In genomic region chr11:117917591-117917990, GRCh38 we compare ENCODE assay signal across 23 cellular contexts. TPM values are rescaled to one million over a fixed set of nuclear protein-coding genes. Genes with fewer than 3 reads are reported as not detected.
DNase-seq lines count a peak whose midpoint lies in the region; ATAC-seq and TF ChIP-seq lines count a peak whose summit lies in the region.
"Had no signal": no experiment of that assay in that cellular context is flagged by ENCODE, and none has a peak within 500 bp of the region (broad histone marks: within the 10 kb centered on the region; RNA-seq: fewer than 3 reads in every experiment).

No MANE protein-coding gene starts in this region.

- no peaks in the 10 kb centered on the region for H3K27me3 ChIP-seq in RWPE2 (ENCODE audit: insufficient read depth, poor library complexity, severe bottlenecking)
- peaks cover 0 to 40% (median 0%) of the 10 kb centered on the region in 3 experiments for H3K27me3 ChIP-seq in neuronal stem cell (ENCODE audit: control insufficient read depth in 3 of 3, insufficient read depth in 3 of 3, low read depth in 1 of 3, low read length in 3 of 3)
- H3K27me3 ChIP-seq in uterus = no peaks in the 10 kb centered on the region

- no peaks in the 10 kb centered on the region for H3K4me1 Mint-ChIP-seq in chondrocyte (ENCODE audit: low read depth)

- WGBS in neuronal stem cell (ENCODE audit: extremely low coverage in 2 of 2, insufficient read length in 2 of 2, insufficient replicate concordance in 1 of 2), 2 donors = no CpG with 5 or more reads among the region's 4 CpGs

- H2AK5ac ChIP-seq in neuronal stem cell (ENCODE audit: low read depth, low read length) = peak overlapping the region; percentile 66

- no peak overlapping the region for H2BK5ac ChIP-seq in neuronal stem cell (ENCODE audit: low read length)

- H2AFZ ChIP-seq in neuronal stem cell (ENCODE audit: low read length) = no peak overlapping the region

- no peak overlapping the region for H3K9ac ChIP-seq in neuronal stem cell (ENCODE audit: low read depth, low read length, poor library complexity)

- H3K4me3 ChIP-seq in RWPE2 (ENCODE audit: severe bottlenecking) = no peak overlapping the region
- H3K4me3 ChIP-seq in neuronal stem cell (ENCODE audit: low read length in 2 of 2) = no peak overlapping the region
- H3K4me3 ChIP-seq in uterus = no peak overlapping the region
- H3K4me3 ChIP-seq: A549, GM12878 had no signal

- no peak overlapping the region for H3K14ac ChIP-seq in neuronal stem cell (ENCODE audit: low read length)

- no peak overlapping the region for H4K91ac ChIP-seq in neuronal stem cell (ENCODE audit: low read depth, low read length, poor library complexity)

- H3K4me2 ChIP-seq in neuronal stem cell (ENCODE audit: insufficient read depth, low read length, poor library complexity, severe bottlenecking) = no peak overlapping the region
- H3K4me2 ChIP-seq: A549 had no signal

- DNase-seq in RWPE2 (ENCODE audit: low spot score) (peak; percentile 15), chondrocyte (ENCODE audit: low spot score) (peak; percentile 28), neuronal stem cell (ENCODE audit: low spot score) (no peak), uterus (peak; percentile 5 to 7), GOT3 (lab: John Stamatoyannopoulos, UW) (no peak), pons (ENCODE audit: low spot score) (no peak)
- no peak for DNase-seq in stimulated activated CD4-positive, alpha-beta T cell treated with anti-CD3 and anti-CD28 coated beads, Interleukin-4, amount 100 ng/mL, for 4 hours
- DNase-seq: C1 segment of cervical spinal cord; CD8-positive, alpha-beta T cell; NCI-H1048; NCI-H1417; NCI-H1694 treated with DMSO at 0.1 percent for 48 hours; NCI-H2081; NCI-H2227 treated with DMSO at 0.1 percent for 48 hours; NCI-H526 treated with DMSO at 0.1 percent for 48 hours; RPMI8226; SHP77 had no signal

- TF ChIP-seq CTCF in RWPE2 (IDR thresholded peaks at IDR 0.05; ENCODE audit: poor library complexity, severe bottlenecking) (no peak), chondrocyte (IDR thresholded peaks at IDR 0.05) (no peak), uterus (IDR thresholded peaks at IDR 0.05) (no peak)

- H3K4ac ChIP-seq in neuronal stem cell (ENCODE audit: low read length) = no peak overlapping the region

- H3K18ac ChIP-seq in neuronal stem cell (ENCODE audit: low read length) = no peak overlapping the region

- H3K9me3 ChIP-seq in RWPE2 (ENCODE audit: severe bottlenecking) (no peaks in the 10 kb centered on the region), neuronal stem cell (replicated peaks in 1 of 2; ENCODE audit: control insufficient read depth in 2 of 2, insufficient read depth in 1 of 2, low read depth in 1 of 2, low read length in 2 of 2) (peaks cover 0 to 2% of the 10 kb centered on the region in 2 donors), uterus (no peaks in the 10 kb centered on the region)
- H3K9me3 ChIP-seq: A549, Caco-2 had no signal

- H3K36me3 ChIP-seq in RWPE2 (ENCODE audit: low read depth) (no peaks in the 10 kb centered on the region), neuronal stem cell (replicated peaks in 1 of 2; ENCODE audit: control insufficient read depth in 2 of 2, insufficient read depth in 2 of 2, low read length in 2 of 2) (no peaks in the 10 kb centered on the region), uterus (no peaks in the 10 kb centered on the region)

- no peaks in the 10 kb centered on the region for H3K4me1 ChIP-seq in RWPE2 (ENCODE audit: insufficient read depth, poor library complexity, severe bottlenecking)
- H3K4me1 ChIP-seq in neuronal stem cell (ENCODE audit: control insufficient read depth in 2 of 2, insufficient read depth in 1 of 2, low read depth in 1 of 2, low read length in 2 of 2) = peaks cover 0 to 2% of the 10 kb centered on the region in 2 donors
- no peaks in the 10 kb centered on the region for H3K4me1 ChIP-seq in uterus
- H3K4me1 ChIP-seq: A549, Caco-2 had no signal

- no peaks in the 10 kb centered on the region for H3K79me1 ChIP-seq in neuronal stem cell (ENCODE audit: low read depth, low read length)

- no peak for TF ChIP-seq POLR2A in uterus (IDR thresholded peaks at IDR 0.05)

- no peak for ATAC-seq in RWPE2 (ENCODE audit: low read depth)
- ATAC-seq: A549; CD8-positive, alpha-beta T cell; GM12878; HCT116 had no signal

- H4K8ac ChIP-seq in neuronal stem cell (ENCODE audit: low read depth, low read length) = no peak overlapping the region

- peaks cover 30% of the 10 kb centered on the region for H3K27me3 Mint-ChIP-seq in chondrocyte (ENCODE audit: low read depth)

- intact Hi-C loops in uterus (cut with DNase I; ENCODE audit: low total_unique reads) = no loop called here

- no peak overlapping the region for H2BK15ac ChIP-seq in neuronal stem cell (ENCODE audit: low read length)

- no peak overlapping the region for H2BK12ac ChIP-seq in neuronal stem cell (ENCODE audit: low read length)

- no peak overlapping the region for H3K27ac Mint-ChIP-seq in chondrocyte (ENCODE audit: unreplicated experiment)
- H3K27ac Mint-ChIP-seq: CD8-positive, alpha-beta T cell had no signal

- no peak overlapping the region for H2BK120ac ChIP-seq in neuronal stem cell (ENCODE audit: low read depth, low read length)

- H3K9me3 Mint-ChIP-seq in chondrocyte (ENCODE audit: low read depth) = no peaks in the 10 kb centered on the region
- H3K9me3 Mint-ChIP-seq: CD8-positive, alpha-beta T cell had no signal

- H3K23ac ChIP-seq in neuronal stem cell (ENCODE audit: low read depth, low read length, poor library complexity) = no peak overlapping the region

- H3K27ac ChIP-seq in RWPE2 (ENCODE audit: poor library complexity, severe bottlenecking) (no peak overlapping the region), neuronal stem cell (replicated peaks; ENCODE audit: low read length) (no peak overlapping the region), uterus (no peak overlapping the region)
- H3K27ac ChIP-seq: A549 had no signal

- no peak overlapping the region for H3K4me3 Mint-ChIP-seq in chondrocyte (ENCODE audit: unreplicated experiment)
- H3K4me3 Mint-ChIP-seq: CD8-positive, alpha-beta T cell had no signal

- no peaks in the 10 kb centered on the region for H3K36me3 Mint-ChIP-seq in chondrocyte (ENCODE audit: low read depth)
- H3K36me3 Mint-ChIP-seq: CD8-positive, alpha-beta T cell had no signal

RNA-seq across cellular contexts. Expression of gene TMPRSS13, which starts 11.6 kb away (rescaled TPM):
- not detected in 3 replicates for total RNA-seq in chondrocyte
- 0.10 TPM for polyA plus RNA-seq in neuronal stem cell (2013, experiment 1 of 2)
- 0.12 TPM for polyA plus RNA-seq in neuronal stem cell (2013, experiment 2 of 2)
- under 1 TPM in 3 of 4 donors, not detected in 1; 0.15 to 0.90 (median 0.51) TPM for total RNA-seq in uterus
- total RNA-seq: NCI-H460 had no signal
- polyA plus RNA-seq: A549 had no signal

RNA-seq across cellular contexts. Expression of gene FXYD6, which starts 41.1 kb away (rescaled TPM):
- 0.53 to 3.0 TPM (median 2.8 TPM) in 3 replicates for total RNA-seq in chondrocyte
- 291 TPM for polyA plus RNA-seq in neuronal stem cell (2013, experiment 1 of 2)
- polyA plus RNA-seq in neuronal stem cell (2013, experiment 2 of 2) = 288 TPM
- 100 to 1,000 TPM in 3 of 4 donors, 10 to 100 TPM in 1; 85.3 to 307 (median 192) TPM for total RNA-seq in uterus
- total RNA-seq: CD8-positive, alpha-beta T cell; HT-29; NCI-H460 had no signal

Comparison
In these comparisons a context has a peak if more than half of its experiments do, and no peak if none do; other contexts are left out.
1. DNase-seq: peak in RWPE2 (single experiment), chondrocyte (single experiment) and uterus (2 of 2); none in neuronal stem cell (single experiment), GOT3 (single experiment), stimulated activated CD4-positive, alpha-beta T cell treated with anti-CD3 and anti-CD28 coated beads, Interleukin-4, amount 100 ng/mL, for 4 hours (0 of 2) and pons (single experiment).
2. RNA of gene FXYD6, which starts 41.1 kb away (total RNA-seq): 85.3 to 307 TPM in uterus; 0.53 to 3.0 TPM in chondrocyte; every median in the first group is over 10 times any median in the second.